In the genomic region with DNA sequence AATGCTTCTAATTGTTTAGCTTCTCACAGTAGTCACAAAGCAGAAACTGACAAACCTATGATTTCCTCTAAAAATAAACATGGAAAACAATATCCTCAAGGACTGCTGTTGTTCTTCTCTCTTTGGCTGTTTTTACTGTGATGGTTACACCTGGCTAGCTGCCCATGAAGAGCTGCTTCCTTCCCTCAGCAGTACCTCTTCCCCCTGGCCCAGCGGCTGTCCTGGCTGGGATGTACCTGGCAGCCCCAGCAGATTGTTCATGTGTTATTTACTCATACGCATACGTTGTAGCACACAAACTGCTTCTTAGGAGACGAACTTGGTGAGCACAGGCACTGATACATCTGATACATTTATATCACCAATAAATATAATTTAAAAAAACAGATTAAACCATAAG, we compare ENCODE assay signal across 12 cellular contexts. TPM values are rescaled to one million over a fixed set of nuclear protein-coding genes. Genes with fewer than 3 reads are reported as not detected.
A peak's percentile ranks its signal among the peaks of the same experiment; 100 is the strongest.
DNase-seq lines count a peak whose midpoint lies in the region; ATAC-seq and TF ChIP-seq lines count a peak whose summit lies in the region.
"Had no signal": no experiment of that assay in that cellular context is flagged by ENCODE, and none has a peak within 500 bp of the region (broad histone marks: within the 10 kb centered on the region; RNA-seq: fewer than 3 reads in every experiment).

No MANE protein-coding gene starts in this region.

- peak overlapping the region; percentile 60 for H3K27ac Mint-ChIP-seq in CD4-positive, alpha-beta T cell

- DNase-seq in CD4-positive, alpha-beta T cell: no peak
- DNase-seq in LNCaP clone FGC (ENCODE audit: low read depth) (peak; percentile 82), NCI-H774 (lab: John Stamatoyannopoulos, UW) (peak; percentile 57), medulla oblongata (ENCODE audit: extremely low spot score) (peak; percentile 38), NCI-H128 (lab: John Stamatoyannopoulos, UW; ENCODE audit: unreplicated experiment) (no peak), retina (no peak)
- DNase-seq in activated CD8-positive, alpha-beta memory T cell treated with anti-CD3 and anti-CD28 coated beads, Interleukin-2, amount 50 U/mL, for 4 hours: no peak
- DNase-seq: activated CD4-positive, CD25-positive, alpha-beta regulatory T cell; NCI-H524 treated with DMSO at 0.1 percent for 48 hours had no signal

- H3K27me3 Mint-ChIP-seq in CD4-positive, alpha-beta T cell: no peaks in the 10 kb centered on the region

- intact Hi-C loops in CD4-positive, alpha-beta T cell (cut with DNase I, micrococcal nuclease): loop anchor here in 1 of 2 experiments (5.0 kb wide), 1 partner anchor 125 kb away; no protein-coding TSS in a partner anchor

- CTCF ChIA-PET in CD4-positive, alpha-beta T cell (lab: Charles Lee): no interaction called here

- H3K27ac ChIP-seq in CD4-positive, alpha-beta T cell (ENCODE audit: low read depth, low read length): no peak overlapping the region

- POLR2A ChIA-PET in CD4-positive, alpha-beta T cell (lab: Charles Lee): no interaction called here

- no peaks in the 10 kb centered on the region for H3K27me3 ChIP-seq in CD4-positive, alpha-beta T cell (ENCODE audit: control insufficient read depth, insufficient read depth, low read length)

- H3K4me3 Mint-ChIP-seq in CD4-positive, alpha-beta T cell: no peak overlapping the region
- H3K4me3 Mint-ChIP-seq: nephron had no signal

- TF ChIP-seq CTCF in CD4-positive, alpha-beta T cell (IDR thresholded peaks at IDR 0.05): no peak
- TF ChIP-seq CTCF in LNCaP clone FGC (IDR thresholded peaks at IDR 0.05; ENCODE audit: control insufficient read depth, extremely low read depth, insufficient read depth): no peak

- no peak overlapping the region for H3K4me3 ChIP-seq in LNCaP clone FGC (ENCODE audit: low read depth, low read length)
- H3K4me3 ChIP-seq: skin epidermis had no signal

- H3K9me3 ChIP-seq in CD4-positive, alpha-beta T cell (ENCODE audit: control insufficient read depth, low read length): no peaks in the 10 kb centered on the region

- no peak for ATAC-seq in CD4-positive, alpha-beta T cell (ENCODE audit: poor library complexity)
- ATAC-seq in HG03175 (IDR thresholded peaks at IDR 0.05; ENCODE audit: unreplicated experiment): no peak

- H3K4me1 Mint-ChIP-seq in CD4-positive, alpha-beta T cell (ENCODE audit: low read depth): peaks cover 13% of the 10 kb centered on the region

- H3K36me3 Mint-ChIP-seq in CD4-positive, alpha-beta T cell (ENCODE audit: low read depth): peaks cover 84% of the 10 kb centered on the region

- H3K9me3 Mint-ChIP-seq in CD4-positive, alpha-beta T cell: no peaks in the 10 kb centered on the region
- H3K9me3 Mint-ChIP-seq: nephron had no signal

RNA-seq across cellular contexts. Expression of a gene that starts 27.4 kb away (rescaled TPM):
- 10 to 100 TPM; 11.6 to 12.2 TPM for total RNA-seq in CD4-positive, alpha-beta T cell

Comparison
In these comparisons a context has a peak if more than half of its experiments do, and no peak if none do; other contexts are left out.
1. DNase-seq: peak in LNCaP clone FGC (single experiment), NCI-H774 (single experiment) and medulla oblongata (single experiment); none in CD4-positive, alpha-beta T cell (0 of 10), NCI-H128 (single experiment), activated CD8-positive, alpha-beta memory T cell treated with anti-CD3 and anti-CD28 coated beads, Interleukin-2, amount 50 U/mL, for 4 hours (single experiment) and retina (single experiment).